13 cellular contexts compared by ENCODE assay signal in genomic region chr14:99744199-99744872, GRCh38. TPM values are rescaled to one million over a fixed set of nuclear protein-coding genes. Genes with fewer than 3 reads are reported as not detected.
DNase-seq lines count a peak whose midpoint lies in the region; ATAC-seq and TF ChIP-seq lines count a peak whose summit lies in the region.
"Had no signal": no experiment of that assay in that cellular context is flagged by ENCODE, and none has a peak within 500 bp of the region (broad histone marks: within the 10 kb centered on the region; RNA-seq: fewer than 3 reads in every experiment).

No MANE protein-coding gene starts in this region.

- no peak overlapping the region for H3K4me3 ChIP-seq in NT2/D1 (ENCODE audit: insufficient read length, low read depth)
- H3K4me3 ChIP-seq: prostate gland had no signal

- no peak overlapping the region for H3K9ac ChIP-seq in NT2/D1 (ENCODE audit: insufficient read length, low read depth)

- ATAC-seq in omental fat pad (ENCODE audit: low FRiP score) (peak; percentile 13), GM18909 (IDR thresholded peaks at IDR 0.05; ENCODE audit: poor library complexity, unreplicated experiment) (no peak)
- ATAC-seq: Right ventricle myocardium inferior had no signal

- no peaks in the 10 kb centered on the region for H3K27me3 ChIP-seq in NT2/D1 (ENCODE audit: insufficient read depth, insufficient read length)

- H3K9me3 ChIP-seq in NT2/D1 (ENCODE audit: insufficient read depth, low read length), result no peaks in the 10 kb centered on the region
- H3K9me3 ChIP-seq: prostate gland had no signal

- DNase-seq in ELR (ENCODE audit: low read depth) (peak; percentile 77), NT2/D1 (ENCODE audit: low read depth, low spot score) (peak; percentile 30), epithelial cell of prostate (ENCODE audit: low read depth, low spot score) (no peak), omental fat pad (ENCODE audit: low spot score) (no peak), DMS53 (lab: John Stamatoyannopoulos, UW) (no peak), SKM-1 (lab: John Stamatoyannopoulos, UW; ENCODE audit: unreplicated experiment) (no peak), G401 (ENCODE audit: low spot score) (no peak)
- DNase-seq: activated CD4-positive, alpha-beta T cell treated with anti-CD3 and anti-CD28 coated beads, Interleukin-2, amount 50 U/mL, for 4 hours; CD4-positive, alpha-beta T cell; effector memory CD4-positive, alpha-beta T cell had no signal

- in situ Hi-C loops in G401 (cut with HindIII; ENCODE audit: low sequenced_read_pairs), result no loop called here

- H3K4me1 ChIP-seq in NT2/D1 (ENCODE audit: insufficient read depth, insufficient read length), result peaks cover 14% of the 10 kb centered on the region

- no peaks in the 10 kb centered on the region for H3K36me3 ChIP-seq in NT2/D1 (ENCODE audit: insufficient read depth, insufficient read length, low read length)
- H3K36me3 ChIP-seq: prostate gland had no signal

- TF ChIP-seq CTCF in omental fat pad (IDR thresholded peaks at IDR 0.05), result no peak

- peak overlapping the region; percentile 31 for H3K27ac ChIP-seq in epithelial cell of prostate
- H3K27ac ChIP-seq: prostate gland had no signal

RNA-seq across cellular contexts. Expression of gene EML1, which starts 48.9 kb away (rescaled TPM):
- total RNA-seq in omental fat pad, result 10 to 100 TPM; 33.2 to 88.0 (median 43.5) TPM
- total RNA-seq in G401 (2014; rRNA removed; shearing (Covaris generic)), result 19.2 and 23.5 TPM in 2 replicates

Comparison
In these comparisons a context has a peak if more than half of its experiments do, and no peak if none do; other contexts are left out.
1. DNase-seq: peak in ELR (single experiment) and NT2/D1 (single experiment); none in epithelial cell of prostate (single experiment), omental fat pad (single experiment), DMS53 (single experiment), SKM-1 (single experiment) and G401 (single experiment).